Comparison of ENCODE assay signal across 8 cellular contexts in genomic region chr1:198756470-198756869, GRCh38.
DNase-seq lines count a peak whose midpoint lies in the region; ATAC-seq lines count a peak whose summit lies in the region.

No MANE protein-coding gene starts in this region.

- H2AK5ac ChIP-seq in mesendoderm (ENCODE audit: low read length), result no peak overlapping the region

- ATAC-seq in HG03354 (IDR thresholded peaks at IDR 0.05; ENCODE audit: poor library complexity, severe bottlenecking, unreplicated experiment), result no peak

- H3K9ac ChIP-seq in mesendoderm (ENCODE audit: low read length), result no peak overlapping the region

- no peak overlapping the region for H3K56ac ChIP-seq in mesendoderm (ENCODE audit: low read length)

- H2BK120ac ChIP-seq in mesendoderm (ENCODE audit: low read depth, low read length), result no peak overlapping the region

- H4K8ac ChIP-seq in mesendoderm (ENCODE audit: low read depth, low read length), result no peak overlapping the region

- no peak overlapping the region for H3K4me2 ChIP-seq in mesendoderm (ENCODE audit: low read length)

- H3K23ac ChIP-seq in mesendoderm (ENCODE audit: low read length), result no peak overlapping the region

- H2BK5ac ChIP-seq in mesendoderm (ENCODE audit: low read length), result no peak overlapping the region

- H2BK15ac ChIP-seq in mesendoderm (replicated peaks; ENCODE audit: low read depth), result no peak overlapping the region

- DNase-seq in NOMO-1 treated with DMSO at 0.1 percent for 48 hours (lab: John Stamatoyannopoulos, UW; ENCODE audit: unreplicated experiment) (peak; percentile 56), NOMO-1 treated with dmso at 0.1 percent for 144 hours (lab: John Stamatoyannopoulos, UW; ENCODE audit: unreplicated experiment) (no peak), NCI-H460 (ENCODE audit: extremely low read depth, low read depth) (peak; percentile 47), dermis blood vessel endothelial cell (peak; percentile 42), pons (ENCODE audit: low spot score) (peak; percentile 37), NCI-H2196 (lab: John Stamatoyannopoulos, UW; ENCODE audit: unreplicated experiment) (no peak), mesendoderm (no peak)

- H3K36me3 ChIP-seq in mesendoderm (ENCODE audit: control insufficient read depth, insufficient read depth, low read length), result no peaks in the 10 kb centered on the region

- no peak overlapping the region for H3K4me3 ChIP-seq in mesendoderm (ENCODE audit: low read length)

- H3K4ac ChIP-seq in mesendoderm (ENCODE audit: low read depth, low read length), result no peak overlapping the region

- H3K4me1 ChIP-seq in mesendoderm (ENCODE audit: control insufficient read depth, low read depth, low read length), result no peaks in the 10 kb centered on the region

- H3K27ac ChIP-seq in mesendoderm (ENCODE audit: low read depth, low read length), result no peak overlapping the region

- H4K5ac ChIP-seq in mesendoderm (ENCODE audit: low read length), result no peak overlapping the region

- H3K27me3 ChIP-seq in mesendoderm (ENCODE audit: insufficient read depth, low read length, poor library complexity), result no peaks in the 10 kb centered on the region

- no peaks in the 10 kb centered on the region for H3K79me1 ChIP-seq in mesendoderm (ENCODE audit: low read length)

- H3K79me2 ChIP-seq in mesendoderm (ENCODE audit: control insufficient read depth, insufficient read depth, low read length), result no peaks in the 10 kb centered on the region

- no peak overlapping the region for H3K18ac ChIP-seq in mesendoderm (ENCODE audit: low read length)

Comparison
In these comparisons a context has a peak if more than half of its experiments do, and no peak if none do; other contexts are left out.
1. DNase-seq: peak in NOMO-1 treated with DMSO at 0.1 percent for 48 hours (single experiment), NCI-H460 (single experiment), dermis blood vessel endothelial cell (single experiment) and pons (single experiment); none in NOMO-1 treated with dmso at 0.1 percent for 144 hours (single experiment), NCI-H2196 (single experiment) and mesendoderm (single experiment).